ENCODE assay signal across 16 cellular contexts in the genomic region with DNA sequence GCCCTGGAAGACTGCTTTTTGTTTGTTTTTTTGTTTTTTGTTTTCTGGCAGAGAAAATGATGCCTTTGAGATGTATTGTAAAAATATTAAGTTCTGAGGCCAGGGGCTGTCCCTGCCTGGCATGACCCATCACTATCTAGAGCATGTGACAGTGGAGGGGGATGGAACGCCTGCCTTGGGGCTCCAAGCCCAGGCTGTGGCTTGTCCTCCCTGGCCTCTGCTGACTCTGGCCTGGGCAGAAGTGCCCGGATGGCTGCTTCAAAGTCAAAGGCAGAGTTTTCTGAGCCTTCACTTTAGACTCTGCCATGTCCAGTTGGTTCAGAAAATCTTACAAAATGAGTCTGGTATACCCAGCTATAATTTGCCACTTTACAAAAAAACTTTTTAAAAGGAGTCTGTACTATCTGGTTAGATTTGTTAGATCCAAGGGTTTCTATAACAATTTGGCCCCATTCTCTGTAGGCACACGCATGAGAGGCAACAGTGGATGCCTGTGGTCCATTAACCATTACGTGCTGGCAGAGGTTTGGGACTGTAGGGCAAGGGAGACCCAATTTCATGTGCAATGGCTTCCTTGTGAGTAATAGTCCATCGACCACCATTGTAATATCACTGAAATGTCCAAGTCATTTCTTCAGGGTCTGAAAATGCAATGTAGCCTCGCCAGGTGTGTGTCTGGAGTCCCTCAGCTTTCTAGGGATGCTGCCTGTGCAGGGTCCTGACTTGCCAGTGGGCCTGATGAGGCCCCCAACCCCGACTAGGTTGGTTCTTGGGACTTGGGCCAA. TPM values are rescaled to one million over a fixed set of nuclear protein-coding genes. Genes with fewer than 3 reads are reported as not detected.
DNase-seq lines count a peak whose midpoint lies in the region; ATAC-seq and TF ChIP-seq lines count a peak whose summit lies in the region.
"Had no signal": no experiment of that assay in that cellular context is flagged by ENCODE, and none has a peak within 500 bp of the region (broad histone marks: within the 10 kb centered on the region; RNA-seq: fewer than 3 reads in every experiment).

No MANE protein-coding gene starts in this region.

- H3K79me2 ChIP-seq in osteoblast (ENCODE audit: insufficient read depth, low read length), result no peaks in the 10 kb centered on the region
- no peaks in the 10 kb centered on the region for H3K79me2 ChIP-seq in PC-9 (ENCODE audit: low read depth)

- DNase-seq in AG10803 (ENCODE audit: low read depth) (peak; percentile 28), adrenal gland (peak in 5 of 7 donors; percentile 33 to 55 (median 39)), left ventricle myocardium inferior (no peak), osteoblast (ENCODE audit: insufficient read length, low spot score, missing footprints) (peak; percentile 65), NCI-H748 treated with DMSO at 0.1 percent for 48 hours (lab: John Stamatoyannopoulos, UW) (no peak), PC-9 (no peak)
- DNase-seq: AML-193; Calu3; CD4-positive, CD25-positive, alpha-beta regulatory T cell; NCI-H1436; NCI-H2029 treated with DMSO at 0.1 percent for 48 hours; NCI-H526; NK-92 treated with Interleukin-12 subunit alpha and Interleukin-12 subunit beta, amount 100 ng/mL, for 24 hours had no signal

- 80 to 88% (median 84%) methylated on average over 6 to 7 of the region's 7 CpGs for WGBS in adrenal gland, 4 donors

- no peak for TF ChIP-seq POLR2A in adrenal gland (IDR thresholded peaks at IDR 0.05)

- H3F3A ChIP-seq in PC-9 (ENCODE audit: insufficient read depth, low read depth), result no peaks in the 10 kb centered on the region

- no peaks in the 10 kb centered on the region for H3K27me3 ChIP-seq in adrenal gland
- no peaks in the 10 kb centered on the region for H3K27me3 ChIP-seq in left ventricle myocardium inferior (ENCODE audit: low read depth)
- peaks cover 24% of the 10 kb centered on the region for H3K27me3 ChIP-seq in osteoblast (ENCODE audit: insufficient read depth, low read length)
- H3K27me3 ChIP-seq in PC-9 (ENCODE audit: insufficient read depth, low read depth), result no peaks in the 10 kb centered on the region

- no peak for TF ChIP-seq CTCF in AG10803 (conservative IDR thresholded peaks at IDR 0.05; ENCODE audit: low read length)
- no peak for TF ChIP-seq CTCF in adrenal gland (IDR thresholded peaks at IDR 0.05)
- TF ChIP-seq CTCF in left ventricle myocardium inferior (IDR thresholded peaks at IDR 0.05; ENCODE audit: borderline replicate concordance), result no peak
- TF ChIP-seq CTCF in osteoblast (IDR thresholded peaks at IDR 0.05; ENCODE audit: extremely low read depth, low read depth, low read length), result no peak
- TF ChIP-seq CTCF in PC-9 (conservative IDR thresholded peaks at IDR 0.05), result no peak

- H3K9me3 ChIP-seq in adrenal gland (replicated peaks in 1 of 3) (no peaks in the 10 kb centered on the region), left ventricle myocardium inferior (replicated peaks) (no peaks in the 10 kb centered on the region), osteoblast (ENCODE audit: low read depth, low read length) (no peaks in the 10 kb centered on the region), PC-9 (ENCODE audit: insufficient read depth, low read depth) (no peaks in the 10 kb centered on the region)
- H3K9me3 ChIP-seq: A549 had no signal

- H3K4me1 ChIP-seq in adrenal gland (replicated peaks in 1 of 2) (no peaks in the 10 kb centered on the region), left ventricle myocardium inferior (peaks cover 65% of the 10 kb centered on the region), osteoblast (ENCODE audit: insufficient read depth, low read length) (peaks cover 16% of the 10 kb centered on the region), PC-9 (replicated peaks; ENCODE audit: insufficient read depth) (peaks cover 6% of the 10 kb centered on the region)

- H3K36me3 ChIP-seq in adrenal gland (replicated peaks in 1 of 2) (no peaks in the 10 kb centered on the region), left ventricle myocardium inferior (no peaks in the 10 kb centered on the region), osteoblast (ENCODE audit: insufficient read depth, low read length) (no peaks in the 10 kb centered on the region), PC-9 (ENCODE audit: low read depth) (no peaks in the 10 kb centered on the region)

- POLR2A ChIA-PET in PC-9 (lab: Charles Lee; ENCODE audit: unreplicated experiment), result no interaction called here

- ATAC-seq in HG03442 (IDR thresholded peaks at IDR 0.05; ENCODE audit: unreplicated experiment) (no peak), GM19452 (IDR thresholded peaks at IDR 0.05; ENCODE audit: unreplicated experiment) (no peak)
- ATAC-seq: A549 had no signal

- H3K9me2 ChIP-seq in PC-9 (ENCODE audit: insufficient read depth), result no peaks in the 10 kb centered on the region

- intact Hi-C loops in adrenal gland (cut with DNase I) (no loop called here), left ventricle myocardium inferior (cut with micrococcal nuclease) (no loop called here), PC-9 (cut with micrococcal nuclease; ENCODE audit: unreplicated experiment) (no loop called here)

- H3K4me3 ChIP-seq in AG10803 (ENCODE audit: low read length), result no peak overlapping the region
- H3K4me3 ChIP-seq in adrenal gland, result no peak overlapping the region
- H3K4me3 ChIP-seq in left ventricle myocardium inferior, result no peak overlapping the region
- H3K4me3 ChIP-seq in osteoblast (ENCODE audit: insufficient read depth, low read length), result no peak overlapping the region
- H3K4me3 ChIP-seq in PC-9, result no peak overlapping the region
- H3K4me3 ChIP-seq: A549 had no signal

- H2AFZ ChIP-seq in osteoblast (ENCODE audit: low read length) (no peak overlapping the region), PC-9 (no peak overlapping the region)

- H3K4me2 ChIP-seq in osteoblast (ENCODE audit: insufficient read depth, low read length) (no peak overlapping the region), PC-9 (no peak overlapping the region)
- H3K4me2 ChIP-seq: A549 had no signal

- CTCF ChIA-PET in PC-9 (lab: Charles Lee), result no interaction called here

- H4K20me1 ChIP-seq in osteoblast (ENCODE audit: insufficient read depth, low read length), result no peaks in the 10 kb centered on the region
- H4K20me1 ChIP-seq in PC-9 (ENCODE audit: insufficient read depth), result no peaks in the 10 kb centered on the region

- H3K27ac ChIP-seq in adrenal gland (no peak overlapping the region), left ventricle myocardium inferior (replicated peaks) (peak overlapping the region; percentile 79), osteoblast (ENCODE audit: low read depth, low read length) (no peak overlapping the region), PC-9 (no peak overlapping the region)
- H3K27ac ChIP-seq: A549 had no signal

- BruUV-seq in PC-9 (replicated peaks; lab: Mats Ljungman, UMichigan), result no TSS peak

RNA-seq across cellular contexts. Expression of a gene that starts 8.3 kb away (rescaled TPM):
- total RNA-seq in adrenal gland (10 to 100 TPM in 5 of 8 donors, 1 to 10 TPM in 3; 2.3 to 17.1 (median 14.2) TPM), left ventricle myocardium inferior (11.1 TPM), osteoblast (3.3 and 3.5 TPM in 2 replicates), PC-9 (2021) (1.1 and 1.4 TPM in 2 replicates)
- polyA plus RNA-seq in adrenal gland, result 1 to 10 TPM; 1.2 to 2.1 (median 1.6) TPM
- polyA plus RNA-seq: CD4-positive, CD25-positive, alpha-beta regulatory T cell had no signal

Comparison
In these comparisons a context has a peak if more than half of its experiments do, and no peak if none do; other contexts are left out.
1. DNase-seq: peak in AG10803 (single experiment), adrenal gland (5 of 7) and osteoblast (single experiment); none in left ventricle myocardium inferior (single experiment), NCI-H748 treated with DMSO at 0.1 percent for 48 hours (single experiment) and PC-9 (0 of 2).